Comparison of ENCODE assay signal across 1 cellular context in genomic region chr4:108483077-108483476, GRCh38.
TF ChIP-seq lines count a peak whose summit lies in the region.

No MANE protein-coding gene starts in this region.

TF ChIP-seq in GM12878, 131 proteins besides CTCF, POLR2A, EP300 and RAD21 (continued from another document):
- TF ChIP-seq ZBED1 (IDR thresholded peaks at IDR 0.05; ENCODE audit: borderline replicate concordance) (no peak), PML (IDR thresholded peaks at IDR 0.05; ENCODE audit: low read length) (no peak), BHLHE40 (IDR thresholded peaks at IDR 0.05; ENCODE audit: borderline replicate concordance in 1 of 2, low read depth in 2 of 2, low read length in 1 of 2) (no peak), NBN (IDR thresholded peaks at IDR 0.05) (no peak), SMAD1 (IDR thresholded peaks at IDR 0.05; ENCODE audit: low read depth, partially characterized antibody) (no peak), CHD1 (IDR thresholded peaks at IDR 0.05; ENCODE audit: low read depth, low read length) (no peak), NRF1 (conservative IDR thresholded peaks at IDR 0.05; ENCODE audit: low read depth, low read length) (no peak), BCLAF1 (IDR thresholded peaks at IDR 0.05) (no peak), GABPA (IDR thresholded peaks at IDR 0.05; ENCODE audit: low read depth) (no peak), ZNF207 (IDR thresholded peaks at IDR 0.05; ENCODE audit: borderline replicate concordance) (no peak)
- TF ChIP-seq, protein P1, sequence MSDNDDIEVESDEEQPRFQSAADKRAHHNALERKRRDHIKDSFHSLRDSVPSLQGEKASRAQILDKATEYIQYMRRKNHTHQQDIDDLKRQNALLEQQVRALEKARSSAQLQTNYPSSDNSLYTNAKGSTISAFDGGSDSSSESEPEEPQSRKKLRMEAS (IDR thresholded peaks at IDR 0.05; ENCODE audit: low read depth, low read length), result no peak
TF ChIP-seq in GM12878: peak in this region for 0.
